8 cellular contexts compared by ENCODE assay signal in genomic region chr17:72121164-72122001, GRCh38. TPM values are rescaled to one million over a fixed set of nuclear protein-coding genes. Genes with fewer than 3 reads are reported as not detected.
DNase-seq lines count a peak whose midpoint lies in the region; ATAC-seq, FAIRE-seq and TF ChIP-seq lines count a peak whose summit lies in the region.

No MANE protein-coding gene starts in this region.

- DNase-seq in C1 segment of cervical spinal cord (lab: John Stamatoyannopoulos, UW) (peak in 8 of 14 donors; percentile 22 to 75 (median 60)), mammary epithelial cell (peak; percentile 54), HepG2 (ENCODE audit: low spot score) (no peak), tibial artery (peak in 1 of 2 donors; percentile 71)

- H3K9me3 ChIP-seq in mammary epithelial cell (replicated peaks; ENCODE audit: insufficient read depth, low read length), result no peaks in the 10 kb centered on the region
- H3K9me3 ChIP-seq in HepG2 (ENCODE audit: low read length), result no peaks in the 10 kb centered on the region
- H3K9me3 ChIP-seq in tibial artery, result no peaks in the 10 kb centered on the region

- POLR2A ChIA-PET in HepG2 (lab: Yijun Ruan, JAX), result interaction anchor here (0.6 to 6.9 kb wide), 77 partner anchors 8 to 1675 kb away, joined by 3 to 96 read pairs (median 5); no protein-coding TSS in a partner anchor

- in situ Hi-C loops in mammary epithelial cell (cut with MboI; ENCODE audit: low sequenced_read_pairs in 2 of 2), result loop anchor here (10.0 to 25.0 kb wide), 3 partner anchors 303 to 1009 kb away; no protein-coding TSS in a partner anchor
- in situ Hi-C loops in HepG2 (cut with HindIII; ENCODE audit: extremely low pct_ligation_motif_present, low pct_unique_long_range_greater_than_20kb), result loop anchor here (5.0 kb wide), 2 partner anchors 281 to 396 kb away; no protein-coding TSS in a partner anchor

- peak overlapping the region; percentile 72 for H2AFZ ChIP-seq in KMS-11 (ENCODE audit: low read depth)
- H2AFZ ChIP-seq in mammary epithelial cell (ENCODE audit: low read depth, low read length), result no peak overlapping the region
- H2AFZ ChIP-seq in HepG2 (ENCODE audit: low read length), result no peak overlapping the region

- TF ChIP-seq EP300 in HepG2 (IDR thresholded peaks at IDR 0.05; ENCODE audit: low read depth in 2 of 2, low read length in 2 of 2) (no peak), HepG2 (CRISPR knock-in tag; IDR thresholded peaks at IDR 0.05; ENCODE audit: borderline replicate concordance) (no peak)

- dilution Hi-C loops in mammary epithelial cell (cut with HindIII; ENCODE audit: low sequenced_read_pairs), result no loop called here

- TF ChIP-seq RAD21 in HepG2 (CRISPR knock-in tag; IDR thresholded peaks at IDR 0.05), result peak; percentile 34; the same call in 1 of the 2 replicates

- no peaks in the 10 kb centered on the region for H4K20me1 ChIP-seq in KMS-11 (ENCODE audit: insufficient read depth)
- peaks cover 7% of the 10 kb centered on the region for H4K20me1 ChIP-seq in mammary epithelial cell (ENCODE audit: insufficient read depth, low read length)
- peaks cover 54% of the 10 kb centered on the region for H4K20me1 ChIP-seq in HepG2 (ENCODE audit: insufficient read depth, low read length)

- intact Hi-C loops in mammary epithelial cell (cut with micrococcal nuclease), result loop anchor here (2.0 to 5.0 kb wide), 5 partner anchors 175 to 1355 kb away; no protein-coding TSS in a partner anchor
- intact Hi-C loops in HepG2 (cut with micrococcal nuclease; ENCODE audit: unreplicated experiment), result loop anchor here (2.0 kb wide), 2 partner anchors 51 to 1355 kb away; no protein-coding TSS in a partner anchor
- intact Hi-C loops in tibial artery (cut with DNase I; ENCODE audit: low total_unique reads), result no loop called here

- H3K79me2 ChIP-seq in KMS-11 (ENCODE audit: insufficient read depth, low read depth) (0 out of 2 replicates have a peak, but pooled peaks cover 5% of the 10 kb centered on the region), mammary epithelial cell (ENCODE audit: insufficient read depth, low read length) (peaks cover 53% of the 10 kb centered on the region), HepG2 (ENCODE audit: insufficient read depth, low read length) (peaks cover 45% of the 10 kb centered on the region)

- H3K4me2 ChIP-seq in KMS-11 (peak overlapping the region; percentile 61), mammary epithelial cell (ENCODE audit: insufficient read depth, low read depth, low read length) (peak overlapping the region; percentile 76), HepG2 (ENCODE audit: low read depth, low read length) (peak overlapping the region; percentile 72)

- H3K4me1 ChIP-seq in KMS-11 (ENCODE audit: low read depth, poor library complexity, severe bottlenecking), result peaks cover 34% of the 10 kb centered on the region
- H3K4me1 ChIP-seq in mammary epithelial cell (ENCODE audit: insufficient read depth, low read length), result peaks cover 55% of the 10 kb centered on the region
- H3K4me1 ChIP-seq in HepG2 (ENCODE audit: insufficient read depth, low read length), result peaks cover 52% of the 10 kb centered on the region
- H3K4me1 ChIP-seq in tibial artery, result peaks cover 0 to 60% (median 44%) of the 10 kb centered on the region in 4 donors

- TF ChIP-seq CTCF in KMS-11 (conservative IDR thresholded peaks at IDR 0.05; ENCODE audit: low read depth, low read length) (no peak), mammary epithelial cell (conservative IDR thresholded peaks at IDR 0.05 in 1 of 2, IDR thresholded peaks at IDR 0.05 in 1 of 2; ENCODE audit: extremely low read depth in 1 of 2, insufficient read depth in 1 of 2, low read depth in 1 of 2, low read length in 2 of 2) (peak in 1 of 2 donors; percentile 24), HepG2 (CRISPR knock-in tag; IDR thresholded peaks at IDR 0.05) (peak; percentile 48), tibial artery (IDR thresholded peaks at IDR 0.05) (no peak)

- H3K9ac ChIP-seq in KMS-11, result peak overlapping the region; percentile 67
- H3K9ac ChIP-seq in mammary epithelial cell (ENCODE audit: insufficient read depth, low read length), result peak overlapping the region; percentile 95
- peak overlapping the region; percentile 96 for H3K9ac ChIP-seq in HepG2 (ENCODE audit: insufficient read depth, low read depth, low read length)

- H3K27ac ChIP-seq in KMS-11 (no peak overlapping the region), mammary epithelial cell (ENCODE audit: insufficient read depth, low read depth, low read length) (peak overlapping the region; percentile 88), HepG2 (ENCODE audit: extremely low read length, insufficient read depth, low read length) (peak overlapping the region; percentile 76), tibial artery (peak overlapping the region; percentile 28 to 70)

- peak; percentile 6 for ATAC-seq in GM19452 (IDR thresholded peaks at IDR 0.05; ENCODE audit: unreplicated experiment)
- ATAC-seq in HepG2, result peak; percentile 9
- ATAC-seq in GM21381 (IDR thresholded peaks at IDR 0.05; ENCODE audit: unreplicated experiment), result no peak
- no peak for ATAC-seq in GM21717 (IDR thresholded peaks at IDR 0.05; ENCODE audit: unreplicated experiment)

- H3K4me3 ChIP-seq in KMS-11 (IDR thresholded peaks at IDR 0.05; ENCODE audit: insufficient read depth, low read depth, low read length), result no peak overlapping the region
- H3K4me3 ChIP-seq in mammary epithelial cell (replicated peaks in 1 of 3; ENCODE audit: insufficient read depth in 1 of 3, low read depth in 2 of 3, low read length in 3 of 3), result peak overlapping the region; percentile 67 to 98 (median 96)
- H3K4me3 ChIP-seq in HepG2 (replicated peaks in 1 of 3; ENCODE audit: insufficient read depth in 1 of 3, low read depth in 2 of 3, low read length in 3 of 3), result peak overlapping the region; percentile 86 to 100 (median 99)
- peak overlapping the region; percentile 51 to 69 for H3K4me3 ChIP-seq in tibial artery

- TSS peak; percentile 63 for BruUV-seq in mammary epithelial cell (replicated peaks; lab: Mats Ljungman, UMichigan)
- TSS peak; percentile 59 for BruUV-seq in HepG2 (replicated peaks; lab: Mats Ljungman, UMichigan)

- H3K27me3 ChIP-seq in KMS-11 (ENCODE audit: insufficient read depth, low read depth) (peaks cover 11% of the 10 kb centered on the region), mammary epithelial cell (ENCODE audit: insufficient read depth, low read length) (no peaks in the 10 kb centered on the region), HepG2 (ENCODE audit: control insufficient read depth in 1 of 2, insufficient read depth in 2 of 2, low read length in 2 of 2) (no peaks in the 10 kb centered on the region; a peak in 1 of 5 replicates), tibial artery (peaks cover 0 to 34% of the 10 kb centered on the region in 2 donors)

- TF ChIP-seq POLR2A in HepG2 (IDR thresholded peaks at IDR 0.05; ENCODE audit: insufficient read depth in 1 of 2, low read depth in 2 of 2, low read length in 2 of 2), result no peak; a peak in 2 of 4 replicates

- CTCF ChIA-PET in mammary epithelial cell (lab: Charles Lee; ENCODE audit: low non-redundant PET) (interaction anchor here (0.6 to 0.7 kb wide), 3 partner anchors 357 to 682 kb away, joined by 3 to 5 read pairs (median 3); no protein-coding TSS in a partner anchor), HepG2 (lab: Yijun Ruan, JAX; ENCODE audit: low intra/inter-chr PET ratio, low total read pairs) (no interaction called here)

- H3K36me3 ChIP-seq in KMS-11 (ENCODE audit: insufficient read depth), result peaks cover 4% of the 10 kb centered on the region
- H3K36me3 ChIP-seq in mammary epithelial cell (ENCODE audit: insufficient read depth, low read length), result peaks cover 11% of the 10 kb centered on the region
- peaks cover 10 to 20% of the 10 kb centered on the region in 2 experiments for H3K36me3 ChIP-seq in HepG2 (replicated peaks in 1 of 2; ENCODE audit: control insufficient read depth in 1 of 2, insufficient read depth in 2 of 2, low read length in 2 of 2)
- H3K36me3 ChIP-seq in tibial artery, result peaks cover 0 to 20% (median 0%) of the 10 kb centered on the region in 3 donors

- FAIRE-seq in HepG2 (lab: Jason Lieb, UNC), result no peak

- WGBS in mammary epithelial cell (ENCODE audit: low coverage, missing lambda C conversion rate), result under 1% methylated on average over 26 of the region's 88 CpGs
- WGBS in HepG2 (ENCODE audit: low lambda C conversion rate), result under 1% methylated on average over 36 of the region's 88 CpGs

RNA-seq across cellular contexts. Expression of gene SOX9, which starts 0.6 kb away (rescaled TPM):
- total RNA-seq in mammary epithelial cell, result 10 to 100 TPM; 77.4 to 81.9 TPM
- 31.6 TPM for polyA plus RNA-seq in mammary epithelial cell
- polyA minus RNA-seq in mammary epithelial cell, result 33.8 TPM
- total RNA-seq in HepG2 (2016; rRNA removed; fragmentation: Illumina TruSeq; extraction: Trizol), result 27.6 and 40.1 TPM in 2 replicates
- total RNA-seq in HepG2 (2016; cell fraction: cytosol; rRNA removed; fragmentation: Illumina TruSeq; extraction: Trizol; ENCODE audit: low read depth), result 6.2 and 7.6 TPM in 2 replicates
- total RNA-seq in HepG2 (2016; cell fraction: insoluble cytoplasmic fraction; rRNA removed; fragmentation: Illumina TruSeq; extraction: Trizol), result 27.6 and 38.4 TPM in 2 replicates
- total RNA-seq in HepG2 (2016; cell fraction: membrane; rRNA removed; fragmentation: Illumina TruSeq; extraction: Trizol), result 33.8 and 35.1 TPM in 2 replicates
- total RNA-seq in HepG2 (2016; cell fraction: nucleus; rRNA removed; fragmentation: Illumina TruSeq; extraction: Trizol), result 41.9 and 42.0 TPM in 2 replicates
- 16.1 and 18.5 TPM in 2 replicates for polyA plus RNA-seq in HepG2 (2011; rRNA removed)
- polyA plus RNA-seq in HepG2 (2011; cell fraction: cytosol; rRNA removed), result 16.5 and 16.7 TPM in 2 replicates
- polyA plus RNA-seq in HepG2 (2011; cell fraction: nucleus; rRNA removed), result 27.0 and 29.5 TPM in 2 replicates
- polyA plus RNA-seq in HepG2 (2012), result 52.8 and 54.6 TPM in 2 replicates
- polyA plus RNA-seq in HepG2 (2016; cell fraction: cytosol; fragmentation: Illumina TruSeq; extraction: Trizol; ENCODE audit: low read depth), result 4.1 and 5.3 TPM in 2 replicates
- 85.8 and 117 TPM in 2 replicates for polyA plus RNA-seq in HepG2 (2016; cell fraction: insoluble cytoplasmic fraction; fragmentation: Illumina TruSeq; extraction: Trizol; ENCODE audit: low read depth)
- 19.3 and 23.2 TPM in 2 replicates for polyA plus RNA-seq in HepG2 (2016; cell fraction: membrane; fragmentation: Illumina TruSeq; extraction: Trizol; ENCODE audit: low read depth)
- 116 and 117 TPM in 2 replicates for polyA plus RNA-seq in HepG2 (2016; cell fraction: nucleus; fragmentation: Illumina TruSeq; extraction: Trizol; ENCODE audit: insufficient read depth, low read depth)
- polyA minus RNA-seq in HepG2 (2011; rRNA and poly(A)+ RNA removed; ENCODE audit: low replicate concordance), result 44.5 TPM in 1 of 2 replicates, not detected in the other
- 90.2 and 106 TPM in 2 replicates for polyA minus RNA-seq in HepG2 (2011; cell fraction: cytosol; rRNA and poly(A)+ RNA removed)
- polyA minus RNA-seq in HepG2 (2011; cell fraction: nucleus; rRNA and poly(A)+ RNA removed), result 25.2 and 26.5 TPM in 2 replicates

Comparison
In these comparisons a context has a peak if more than half of its experiments do, and no peak if none do; other contexts are left out.
1. ATAC-seq: peak in GM19452 (single experiment) and HepG2 (single experiment); none in GM21381 (single experiment) and GM21717 (single experiment).
2. Peak in every context shown above with its lines, with median percentiles within 50 percentile points of each other: H3K4me2 ChIP-seq and H3K9ac ChIP-seq.